In the genomic region with DNA sequence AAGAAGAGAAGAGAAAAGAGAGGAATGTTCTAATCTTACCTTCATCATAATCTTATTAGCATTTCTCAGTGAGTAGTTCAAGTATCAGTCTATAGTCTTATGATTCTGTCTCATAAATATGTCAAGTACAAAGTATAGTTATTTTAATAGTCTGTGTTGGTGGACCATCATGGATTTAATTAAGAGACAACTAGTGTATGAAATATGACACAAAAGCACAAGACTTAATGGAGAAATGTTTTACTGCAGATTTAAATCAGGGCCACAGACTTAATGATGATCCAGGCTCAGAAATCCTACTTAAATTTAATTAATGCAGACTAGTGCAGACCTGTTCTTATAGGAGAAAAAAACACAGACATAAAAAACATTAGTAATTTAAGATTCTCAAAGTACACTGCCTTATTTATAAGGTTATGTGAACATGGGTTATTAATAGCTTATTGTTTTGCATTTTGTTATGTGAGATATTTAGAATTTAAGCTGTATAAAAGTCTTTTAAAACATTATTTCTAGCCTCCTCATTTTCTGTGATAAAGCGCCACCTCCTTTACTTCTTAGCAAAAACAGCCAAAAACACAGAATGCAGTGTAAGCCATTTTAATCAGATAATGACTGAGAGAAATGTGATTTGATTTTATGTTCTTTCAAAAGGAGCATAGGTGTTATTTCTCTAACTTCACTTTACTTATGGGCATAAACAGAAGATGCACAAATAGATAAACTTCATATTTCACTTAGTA, we compare ENCODE assay signal across 24 cellular contexts.
DNase-seq lines count a peak whose midpoint lies in the region; ATAC-seq, FAIRE-seq and TF ChIP-seq lines count a peak whose summit lies in the region.
"Had no signal": no experiment of that assay in that cellular context is flagged by ENCODE, and none has a peak within 500 bp of the region (broad histone marks: within the 10 kb centered on the region; RNA-seq: fewer than 3 reads in every experiment).

No MANE protein-coding gene starts in this region.

- peak; percentile 96 for FAIRE-seq in D721Med (lab: Jason Lieb, UNC)

- peak overlapping the region; percentile 88 for H3K27ac Mint-ChIP-seq in mesothelial cell of epicardium
- H3K27ac Mint-ChIP-seq: stimulated activated memory B cell treated with anti-CD40 and anti-IgM and Interleukin-4, amounts not matched to agents 10 μg/mL and 1 μg/mL and 100 μg/mL, for 72 hours had no signal

- no peak for DNase-seq in D721Med (ENCODE audit: insufficient read length, low spot score)
- DNase-seq in RWPE2 (ENCODE audit: low spot score), result no peak
- DNase-seq in mesothelial cell of epicardium (ENCODE audit: low spot score in 2 of 2, unreplicated experiment in 2 of 2), result no peak
- no peak for DNase-seq in activated CD4-positive, alpha-beta T cell treated with anti-CD3 and anti-CD28 coated beads, Interleukin-2, amount 50 U/mL, for 1 hour
- no peak for DNase-seq in Karpas-422
- DNase-seq: activated CD4-positive, alpha-beta T cell treated with anti-CD3 and anti-CD28 coated beads, Interleukin-2, amount 10 ng/mL, durations not matched to agents 7 days and 5 days; activated naive CD4-positive, alpha-beta T cell; activated T-cell treated with anti-CD3 and anti-CD28 coated beads for 4 hours; AML-193; amniotic stem cell; central memory CD4-positive, alpha-beta T cell; COR-L47; heart right ventricle; left ventricle myocardium superior; NCI-H146; RPMI8226; SW 1271; tibial artery had no signal

- no peak overlapping the region for H3K4me3 ChIP-seq in RWPE2 (ENCODE audit: severe bottlenecking)
- no peak overlapping the region for H3K4me3 ChIP-seq in Karpas-422 (ENCODE audit: low read length)
- H3K4me3 ChIP-seq: heart right ventricle, right atrium auricular region, tibial artery had no signal

- H3K27me3 ChIP-seq in RWPE2 (ENCODE audit: insufficient read depth, poor library complexity, severe bottlenecking), result no peaks in the 10 kb centered on the region
- no peaks in the 10 kb centered on the region for H3K27me3 ChIP-seq in Karpas-422 (ENCODE audit: low read length)
- H3K27me3 ChIP-seq: heart right ventricle, neutrophil, right atrium auricular region, tibial artery had no signal

- no peaks in the 10 kb centered on the region for H4K20me1 ChIP-seq in Karpas-422 (ENCODE audit: insufficient read depth, low read depth, low read length)

- H3K27ac ChIP-seq in KOPT-K1 (ENCODE audit: low read depth, low read length, poor library complexity, severe bottlenecking), result peak overlapping the region; percentile 84
- no peak overlapping the region for H3K27ac ChIP-seq in RWPE2 (ENCODE audit: poor library complexity, severe bottlenecking)
- no peak overlapping the region for H3K27ac ChIP-seq in Karpas-422 (ENCODE audit: low read length)
- H3K27ac ChIP-seq: heart right ventricle, neutrophil, right atrium auricular region, tibial artery had no signal

- H3K9me2 ChIP-seq in Karpas-422 (replicated peaks; ENCODE audit: insufficient read depth, low read length), result no peaks in the 10 kb centered on the region

- no peak overlapping the region for H3K9ac ChIP-seq in Karpas-422 (ENCODE audit: low read length)

- no peak overlapping the region for H2AFZ ChIP-seq in Karpas-422 (ENCODE audit: low read length)

- TF ChIP-seq CTCF in D721Med (IDR thresholded peaks at IDR 0.05; ENCODE audit: insufficient read depth, missing control alignments), result peak; percentile 35
- peak; percentile 21 for TF ChIP-seq CTCF in RWPE2 (IDR thresholded peaks at IDR 0.05; ENCODE audit: poor library complexity, severe bottlenecking)
- TF ChIP-seq CTCF in mesothelial cell of epicardium (IDR thresholded peaks at IDR 0.05; ENCODE audit: unreplicated experiment), result no peak

- H3K9me3 Mint-ChIP-seq in mesothelial cell of epicardium, result no peaks in the 10 kb centered on the region
- H3K9me3 Mint-ChIP-seq: activated CD4-positive, alpha-beta T cell treated with anti-CD3 and anti-CD28 coated beads, Interleukin-2, amount 10 ng/mL, durations not matched to agents 7 days and 5 days; stimulated activated memory B cell treated with anti-CD40 and anti-IgM and Interleukin-4, amounts not matched to agents 10 μg/mL and 1 μg/mL and 100 μg/mL, for 72 hours had no signal

- H3K4me2 ChIP-seq in Karpas-422 (ENCODE audit: low read depth, low read length, poor library complexity, severe bottlenecking), result no peak overlapping the region

- H3K9me3 ChIP-seq in KOPT-K1 (ENCODE audit: insufficient read depth, low read length, poor library complexity, severe bottlenecking), result peaks cover under 1% of the 10 kb centered on the region
- no peaks in the 10 kb centered on the region for H3K9me3 ChIP-seq in RWPE2 (ENCODE audit: severe bottlenecking)
- H3K9me3 ChIP-seq in Karpas-422 (ENCODE audit: low read length), result no peaks in the 10 kb centered on the region
- H3K9me3 ChIP-seq: heart right ventricle, neutrophil, right atrium auricular region, tibial artery had no signal

- no peaks in the 10 kb centered on the region for H3K27me3 Mint-ChIP-seq in mesothelial cell of epicardium (ENCODE audit: low read depth)
- H3K27me3 Mint-ChIP-seq: activated CD4-positive, alpha-beta T cell treated with anti-CD3 and anti-CD28 coated beads, Interleukin-2, amount 10 ng/mL, durations not matched to agents 7 days and 5 days; stimulated activated memory B cell treated with anti-CD40 and anti-IgM and Interleukin-4, amounts not matched to agents 10 μg/mL and 1 μg/mL and 100 μg/mL, for 72 hours had no signal

- ATAC-seq in RWPE2 (ENCODE audit: low read depth), result no peak
- no peak for ATAC-seq in GM21576 (IDR thresholded peaks at IDR 0.05; ENCODE audit: unreplicated experiment)
- no peak for ATAC-seq in HG03196 (IDR thresholded peaks at IDR 0.05; ENCODE audit: unreplicated experiment)
- ATAC-seq: heart right ventricle; left ventricle myocardium superior; stimulated activated memory B cell treated with anti-CD40 and anti-IgM and Interleukin-4, amounts not matched to agents 10 μg/mL and 1 μg/mL and 100 μg/mL, for 72 hours had no signal

- H3K36me3 ChIP-seq in KOPT-K1 (ENCODE audit: insufficient read depth, low read length), result no peaks in the 10 kb centered on the region
- no peaks in the 10 kb centered on the region for H3K36me3 ChIP-seq in RWPE2 (ENCODE audit: low read depth)
- H3K36me3 ChIP-seq in Karpas-422 (ENCODE audit: insufficient read depth, low read length), result no peaks in the 10 kb centered on the region
- H3K36me3 ChIP-seq: heart right ventricle, neutrophil, right atrium auricular region, tibial artery had no signal

- H3K36me3 Mint-ChIP-seq in mesothelial cell of epicardium, result no peaks in the 10 kb centered on the region
- H3K36me3 Mint-ChIP-seq: stimulated activated memory B cell treated with anti-CD40 and anti-IgM and Interleukin-4, amounts not matched to agents 10 μg/mL and 1 μg/mL and 100 μg/mL, for 72 hours had no signal

- H3K4me1 ChIP-seq in RWPE2 (ENCODE audit: insufficient read depth, poor library complexity, severe bottlenecking) (no peaks in the 10 kb centered on the region), Karpas-422 (ENCODE audit: low read length) (no peaks in the 10 kb centered on the region)
- H3K4me1 ChIP-seq: right atrium auricular region, tibial artery had no signal

- peaks cover 45% of the 10 kb centered on the region for H3K4me1 Mint-ChIP-seq in mesothelial cell of epicardium
- H3K4me1 Mint-ChIP-seq: stimulated activated memory B cell treated with anti-CD40 and anti-IgM and Interleukin-4, amounts not matched to agents 10 μg/mL and 1 μg/mL and 100 μg/mL, for 72 hours had no signal

- H3K4me3 Mint-ChIP-seq in mesothelial cell of epicardium, result no peak overlapping the region
- H3K4me3 Mint-ChIP-seq: stimulated activated memory B cell treated with anti-CD40 and anti-IgM and Interleukin-4, amounts not matched to agents 10 μg/mL and 1 μg/mL and 100 μg/mL, for 72 hours had no signal

- H3K79me2 ChIP-seq in Karpas-422 (ENCODE audit: low read length), result no peaks in the 10 kb centered on the region
